In the genomic region with DNA sequence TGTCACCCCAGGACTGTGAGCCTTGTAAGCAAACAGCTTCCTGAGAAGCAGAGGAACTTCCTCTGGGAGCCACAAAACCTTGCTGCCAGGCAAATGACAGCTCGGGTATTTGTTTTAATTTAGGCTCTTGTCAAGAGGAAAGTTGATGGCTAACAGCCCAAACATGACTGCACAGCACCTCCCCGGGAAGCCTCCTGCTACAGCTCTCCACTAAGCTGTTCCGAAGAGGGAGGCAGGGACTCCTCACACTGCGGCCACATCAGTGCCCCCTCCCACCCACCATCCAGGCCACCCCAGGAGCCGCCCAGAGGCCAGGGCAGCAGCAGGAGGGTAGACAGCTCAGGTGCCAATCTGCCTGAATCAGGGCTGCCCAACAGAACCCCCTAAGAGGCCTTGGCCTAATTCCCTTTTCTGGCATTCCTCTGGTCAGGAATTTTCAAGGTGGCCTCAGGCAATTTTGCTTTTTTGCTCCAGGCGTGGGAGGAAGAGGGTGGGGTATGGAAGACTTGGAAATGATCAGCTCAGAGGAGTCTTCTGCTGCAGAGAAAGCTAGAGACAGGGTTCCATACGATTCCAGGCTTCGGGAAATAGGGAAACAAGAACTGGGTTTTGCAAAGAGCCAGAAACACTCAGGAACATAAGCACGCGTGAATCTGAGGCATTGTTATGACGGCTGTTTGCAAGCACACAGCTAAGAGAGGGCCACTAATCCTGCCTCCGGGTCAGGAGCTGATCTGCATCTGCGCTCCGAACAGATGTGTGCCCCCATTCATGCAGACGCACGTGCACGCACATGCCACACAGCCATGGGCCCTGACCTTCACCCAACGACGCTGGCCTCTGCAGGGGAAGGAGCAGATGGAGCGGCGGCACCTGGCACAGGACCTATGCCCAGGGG, we compare ENCODE assay signal across 8 cellular contexts.
A peak's percentile ranks its signal among the peaks of the same experiment; 100 is the strongest.
DNase-seq lines count a peak whose midpoint lies in the region; TF ChIP-seq lines count a peak whose summit lies in the region.

No MANE protein-coding gene starts in this region.

- H3K4me1 Mint-ChIP-seq in nephron, result peaks cover 45% of the 10 kb centered on the region

- peaks cover 4% of the 10 kb centered on the region for H3K36me3 Mint-ChIP-seq in nephron (ENCODE audit: low read depth)

- no peak for TF ChIP-seq CTCF in nephron (IDR thresholded peaks at IDR 0.05; ENCODE audit: unreplicated experiment in 3 of 3)

- peak overlapping the region; percentile 46 to 82 (median 64) for H3K27ac Mint-ChIP-seq in nephron

- DNase-seq in EH (ENCODE audit: low read depth) (peak; percentile 69), NCI-H446 (lab: John Stamatoyannopoulos, UW) (peak; percentile 18 to 34), ecto neural progenitor cell (ENCODE audit: low spot score) (peak; percentile 56), LoVo (ENCODE audit: low spot score) (no peak), NCI-H2196 treated with DMSO at 0.1 percent for 48 hours (lab: John Stamatoyannopoulos, UW; ENCODE audit: unreplicated experiment) (no peak), NCI-H187 (lab: John Stamatoyannopoulos, UW) (no peak), cerebellar cortex (ENCODE audit: low spot score) (no peak)

- H3K9me3 Mint-ChIP-seq in nephron, result no peaks in the 10 kb centered on the region

- peak overlapping the region; percentile 84 to 87 (median 86) for H3K4me3 Mint-ChIP-seq in nephron

- peaks cover 26% of the 10 kb centered on the region for H3K27me3 Mint-ChIP-seq in nephron (ENCODE audit: low read depth)

Comparison
In these comparisons a context has a peak if more than half of its experiments do, and no peak if none do; other contexts are left out.
1. DNase-seq: peak in EH (single experiment), NCI-H446 (2 of 2) and ecto neural progenitor cell (single experiment); none in LoVo (single experiment), NCI-H2196 treated with DMSO at 0.1 percent for 48 hours (single experiment), NCI-H187 (0 of 2) and cerebellar cortex (single experiment).